In the genomic region with DNA sequence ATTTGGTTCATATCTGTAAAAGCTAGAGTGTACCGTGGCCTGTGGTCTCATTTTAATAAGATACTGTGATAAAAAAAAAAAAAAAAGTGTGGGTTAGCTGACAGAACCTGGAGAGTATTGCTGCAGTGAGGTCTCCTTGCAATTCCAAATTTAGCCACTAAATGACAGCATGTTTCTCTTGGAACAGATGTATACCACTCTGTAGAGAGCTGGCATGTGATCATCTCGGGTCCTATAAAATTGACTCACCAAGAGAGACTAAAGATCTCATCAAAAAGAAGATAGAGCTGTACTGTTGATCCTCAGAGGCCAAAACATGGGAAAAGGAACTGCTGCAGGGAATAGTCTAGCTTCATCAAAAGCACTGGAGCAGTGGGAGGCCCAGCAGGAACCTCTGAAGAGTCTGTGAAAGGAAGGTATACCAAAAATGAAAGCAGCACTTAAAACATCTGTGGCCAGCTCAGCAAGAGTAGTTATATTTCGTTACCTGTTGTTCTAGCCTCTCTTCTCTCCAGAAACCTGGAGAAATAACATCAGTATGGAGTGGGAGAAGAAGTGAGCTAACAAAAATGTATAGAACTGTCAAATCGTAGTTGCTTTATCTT, we compare ENCODE assay signal across 11 cellular contexts.
A peak's percentile ranks its signal among the peaks of the same experiment; 100 is the strongest.
DNase-seq lines count a peak whose midpoint lies in the region; ATAC-seq and TF ChIP-seq lines count a peak whose summit lies in the region.
"Had no signal": no experiment of that assay in that cellular context is flagged by ENCODE, and none has a peak within 500 bp of the region (broad histone marks: within the 10 kb centered on the region; RNA-seq: fewer than 3 reads in every experiment).

No MANE protein-coding gene starts in this region.

- CTCF ChIA-PET in mammary epithelial cell (lab: Charles Lee; ENCODE audit: low non-redundant PET): interaction anchor here (0.6 kb wide), 2 partner anchors 76 to 574 kb away, joined by 3 read pairs; no protein-coding TSS in a partner anchor

- no peak overlapping the region for H3K27ac Mint-ChIP-seq in osteocyte (ENCODE audit: unreplicated experiment)
- H3K27ac Mint-ChIP-seq: activated T-cell treated with anti-CD3 and anti-CD28 coated beads, Interleukin-2, amount 50 U/mL, for 24 hours had no signal

- H3K4me3 ChIP-seq in Jurkat, Clone E6-1 (ENCODE audit: low read length): no peak overlapping the region
- H3K4me3 ChIP-seq in mammary epithelial cell (replicated peaks in 1 of 3; ENCODE audit: insufficient read depth in 1 of 3, low read depth in 2 of 3, low read length in 3 of 3): no peak overlapping the region
- H3K4me3 ChIP-seq: sigmoid colon, thyroid gland had no signal

- DNase-seq in Jurkat, Clone E6-1 (ENCODE audit: low read depth, low spot score): peak; percentile 10
- peak; percentile 26 for DNase-seq in mammary epithelial cell
- DNase-seq in osteocyte (ENCODE audit: extremely low spot score, unreplicated experiment): no peak
- no peak for DNase-seq in AML-193 (lab: John Stamatoyannopoulos, UW)
- no peak for DNase-seq in NCI-H2081 treated with DMSO at 0.1 percent for 48 hours (lab: John Stamatoyannopoulos, UW)
- DNase-seq: activated T-cell treated with anti-CD3 and anti-CD28 coated beads, Interleukin-2, amount 50 U/mL, for 24 hours; sigmoid colon; thyroid gland had no signal

- H3K36me3 ChIP-seq in mammary epithelial cell (ENCODE audit: insufficient read depth, low read length): no peaks in the 10 kb centered on the region
- H3K36me3 ChIP-seq: sigmoid colon, thyroid gland had no signal

- 80% methylated on average over 4 of the region's 4 CpGs for WGBS in mammary epithelial cell (ENCODE audit: low coverage, missing lambda C conversion rate)

- no peaks in the 10 kb centered on the region for H3K27me3 Mint-ChIP-seq in osteocyte (ENCODE audit: unreplicated experiment)
- H3K27me3 Mint-ChIP-seq: activated T-cell treated with anti-CD3 and anti-CD28 coated beads, Interleukin-2, amount 50 U/mL, for 24 hours had no signal

- intact Hi-C loops in mammary epithelial cell (cut with micrococcal nuclease): loop anchor here (5.0 kb wide), 1 partner anchor 828 kb away; a partner anchor contains a TSS

- H3K4me1 ChIP-seq in mammary epithelial cell (ENCODE audit: insufficient read depth, low read length): no peaks in the 10 kb centered on the region
- H3K4me1 ChIP-seq: sigmoid colon, thyroid gland had no signal

- dilution Hi-C loops in mammary epithelial cell (cut with HindIII; ENCODE audit: low sequenced_read_pairs): no loop called here

- no peak overlapping the region for H3K4me2 ChIP-seq in mammary epithelial cell (ENCODE audit: insufficient read depth, low read depth, low read length)

- H3K27me3 ChIP-seq in mammary epithelial cell (ENCODE audit: insufficient read depth, low read length): no peaks in the 10 kb centered on the region
- H3K27me3 ChIP-seq: sigmoid colon, thyroid gland had no signal

- ATAC-seq in GM18868 (IDR thresholded peaks at IDR 0.05; ENCODE audit: unreplicated experiment): peak; percentile 87
- ATAC-seq in GM18520 (IDR thresholded peaks at IDR 0.05; ENCODE audit: unreplicated experiment): no peak
- ATAC-seq in GM19467 (IDR thresholded peaks at IDR 0.05; ENCODE audit: unreplicated experiment): no peak

- no TSS peak for BruUV-seq in mammary epithelial cell (replicated peaks; lab: Mats Ljungman, UMichigan)

- H3K9me3 ChIP-seq in mammary epithelial cell (replicated peaks; ENCODE audit: insufficient read depth, low read length): no peaks in the 10 kb centered on the region
- H3K9me3 ChIP-seq: sigmoid colon, thyroid gland had no signal

- H3K9ac ChIP-seq in mammary epithelial cell (ENCODE audit: insufficient read depth, low read length): no peak overlapping the region

- H3K4me1 Mint-ChIP-seq in osteocyte (ENCODE audit: unreplicated experiment): peaks cover 3% of the 10 kb centered on the region

- no peaks in the 10 kb centered on the region for H4K20me1 ChIP-seq in mammary epithelial cell (ENCODE audit: insufficient read depth, low read length)

- peaks cover 4% of the 10 kb centered on the region for H3K36me3 Mint-ChIP-seq in osteocyte (ENCODE audit: unreplicated experiment)

- no peak overlapping the region for H3K4me3 Mint-ChIP-seq in osteocyte (ENCODE audit: unreplicated experiment)
- H3K4me3 Mint-ChIP-seq: activated T-cell treated with anti-CD3 and anti-CD28 coated beads, Interleukin-2, amount 50 U/mL, for 24 hours had no signal

- H3K27ac ChIP-seq in mammary epithelial cell (ENCODE audit: insufficient read depth, low read depth, low read length): no peak overlapping the region
- H3K27ac ChIP-seq: sigmoid colon, thyroid gland had no signal

- H3K79me2 ChIP-seq in mammary epithelial cell (ENCODE audit: insufficient read depth, low read length): no peaks in the 10 kb centered on the region

- no peak overlapping the region for H2AFZ ChIP-seq in mammary epithelial cell (ENCODE audit: low read depth, low read length)

- in situ Hi-C loops in mammary epithelial cell (cut with MboI; ENCODE audit: low sequenced_read_pairs in 2 of 2): no loop called here

- TF ChIP-seq CTCF in mammary epithelial cell (conservative IDR thresholded peaks at IDR 0.05 in 1 of 2, IDR thresholded peaks at IDR 0.05 in 1 of 2; ENCODE audit: extremely low read depth in 1 of 2, insufficient read depth in 1 of 2, low read depth in 1 of 2, low read length in 2 of 2) (peak; percentile 35 to 43), osteocyte (IDR thresholded peaks at IDR 0.05) (peak; percentile 22)

- H3K9me3 Mint-ChIP-seq in osteocyte (ENCODE audit: unreplicated experiment): peaks cover 20% of the 10 kb centered on the region

Comparison
In these comparisons a context has a peak if more than half of its experiments do, and no peak if none do; other contexts are left out.
1. DNase-seq: peak in Jurkat, Clone E6-1 (single experiment) and mammary epithelial cell (single experiment); none in osteocyte (single experiment), AML-193 (0 of 2) and NCI-H2081 treated with DMSO at 0.1 percent for 48 hours (single experiment).